ENCODE assay signal across 16 cellular contexts in genomic region chr4:152117501-152117900, GRCh38.
"Had no signal": no experiment of that assay in that cellular context is flagged by ENCODE, and none has a peak within 500 bp of the region (broad histone marks: within the 10 kb centered on the region; RNA-seq: fewer than 3 reads in every experiment).

No MANE protein-coding gene starts in this region.

- H3K27me3 ChIP-seq: body of pancreas, testis had no signal

- DNase-seq: activated CD4-positive, CD25-positive, alpha-beta regulatory T cell; activated CD8-positive, alpha-beta memory T cell treated with anti-CD3 and anti-CD28 coated beads, Interleukin-2, amount 10 ng/mL, durations not matched to agents 7 days and 5 days; activated gamma-delta T cell; activated T-cell treated with anti-CD3 and anti-CD28 coated beads, Interleukin-2, amount 50 U/mL, for 4 hours; body of pancreas; head of caudate nucleus; left ventricle myocardium inferior; mesendoderm; retina; stimulated activated CD4-positive, alpha-beta T cell treated with anti-CD3 and anti-CD28 coated beads, Interleukin-15, amount 100 ng/mL, for 24 hours; stimulated activated CD4-positive, alpha-beta T cell treated with anti-CD3 and anti-CD28 coated beads, Interleukin-4, amount 100 ng/mL, for 24 hours; T-helper 2 cell; testis had no signal

- H3K36me3 ChIP-seq: left ventricle myocardium inferior had no signal

- H3K27ac Mint-ChIP-seq: activated CD8-positive, alpha-beta memory T cell treated with anti-CD3 and anti-CD28 coated beads, Interleukin-2, amount 10 ng/mL, durations not matched to agents 7 days and 5 days had no signal

- H3K4me1 ChIP-seq: body of pancreas, parathyroid adenoma, testis had no signal

- H3K4me3 ChIP-seq: body of pancreas, left ventricle myocardium inferior, testis had no signal

- H2AFZ ChIP-seq: parathyroid adenoma had no signal

- H3K9me3 ChIP-seq: body of pancreas, testis had no signal

- H3K4me3 Mint-ChIP-seq: activated CD8-positive, alpha-beta memory T cell treated with anti-CD3 and anti-CD28 coated beads, Interleukin-2, amount 10 ng/mL, durations not matched to agents 7 days and 5 days; activated T-cell treated with anti-CD3 and anti-CD28 coated beads, Interleukin-2, amount 50 U/mL, for 4 hours had no signal

- ATAC-seq: activated CD8-positive, alpha-beta memory T cell treated with anti-CD3 and anti-CD28 coated beads, Interleukin-2, amount 10 ng/mL, durations not matched to agents 7 days and 5 days; activated T-cell treated with anti-CD3 and anti-CD28 coated beads, Interleukin-2, amount 50 U/mL, for 4 hours; body of pancreas; esophagus mucosa; stimulated activated naive CD8-positive, alpha-beta T cell treated with anti-CD3 and anti-CD28 coated beads, Interleukin-15, amount 100 ng/mL, for 72 hours had no signal

- H3K27me3 Mint-ChIP-seq: activated CD8-positive, alpha-beta memory T cell treated with anti-CD3 and anti-CD28 coated beads, Interleukin-2, amount 10 ng/mL, durations not matched to agents 7 days and 5 days; stimulated activated naive CD8-positive, alpha-beta T cell treated with anti-CD3 and anti-CD28 coated beads, Interleukin-15, amount 100 ng/mL, for 72 hours had no signal

- H3K27ac ChIP-seq: body of pancreas, left ventricle myocardium inferior, parathyroid adenoma, testis had no signal

- H3K9ac ChIP-seq: parathyroid adenoma had no signal
